22 cellular contexts compared by ENCODE assay signal in the genomic region with DNA sequence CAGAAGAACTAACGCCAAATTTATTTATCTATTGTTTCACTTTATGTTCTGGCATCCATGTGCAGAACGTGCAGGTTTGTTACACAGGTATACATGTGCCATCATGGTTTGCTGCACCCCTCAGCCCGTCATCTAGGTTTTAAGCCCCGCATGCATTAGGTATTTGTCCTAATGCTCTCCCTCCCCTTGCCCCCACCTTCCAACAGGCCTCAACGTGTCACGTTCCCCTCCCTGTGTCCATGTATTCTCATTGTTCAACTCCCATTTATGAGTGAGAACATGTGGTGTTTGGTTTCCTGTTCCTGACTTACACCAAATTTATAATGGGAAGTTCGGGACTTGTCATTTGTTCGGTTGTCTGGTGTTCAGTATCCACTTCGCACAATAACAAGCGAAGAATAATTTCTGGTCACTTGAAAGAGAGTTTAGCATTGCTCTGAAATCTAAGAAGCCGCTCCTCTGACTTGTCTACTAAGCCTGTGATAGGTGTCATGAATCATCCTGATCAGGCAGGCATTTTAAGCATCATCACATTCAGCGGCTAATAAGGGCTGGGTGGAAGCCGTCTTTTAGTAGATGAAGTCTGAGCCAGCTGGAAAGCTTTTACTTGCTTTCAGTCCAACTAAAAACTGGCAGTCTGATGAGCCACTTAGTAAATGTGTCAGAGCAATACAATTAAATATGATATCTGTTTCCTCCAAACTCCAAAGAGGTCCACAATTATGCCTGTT.
"Had no signal": no experiment of that assay in that cellular context is flagged by ENCODE, and none has a peak within 500 bp of the region (broad histone marks: within the 10 kb centered on the region; RNA-seq: fewer than 3 reads in every experiment).

No MANE protein-coding gene starts in this region.

- H3K4me1 ChIP-seq: body of pancreas, psoas muscle, stomach, upper lobe of right lung had no signal

- H3K27ac ChIP-seq: body of pancreas, ovary, psoas muscle, stomach, thoracic aorta, upper lobe of right lung had no signal

- H3K4me3 Mint-ChIP-seq: activated B cell treated with CpG ODN at 0.5 μM for 24 hours; activated CD4-positive, alpha-beta memory T cell treated with anti-CD3 and anti-CD28 coated beads, Interleukin-2, amount 10 ng/mL, durations not matched to agents 7 days and 5 days; activated CD8-positive, alpha-beta memory T cell treated with anti-CD3 and anti-CD28 coated beads, Interleukin-2, amount 10 ng/mL, durations not matched to agents 7 days and 5 days; activated naive CD8-positive, alpha-beta T cell treated with anti-CD3 and anti-CD28 coated beads for 36 hours; immature natural killer cell; naive B cell; T-helper 2 cell treated with Interferon-gamma antibody and Interleukin-4, amounts not matched to agents 5 μg/mL and 100 μg/mL, for 36 hours had no signal

- H3K27me3 Mint-ChIP-seq: activated B cell treated with CpG ODN at 0.5 μM for 24 hours; activated CD4-positive, alpha-beta memory T cell treated with anti-CD3 and anti-CD28 coated beads, Interleukin-2, amount 10 ng/mL, durations not matched to agents 7 days and 5 days; activated CD8-positive, alpha-beta memory T cell treated with anti-CD3 and anti-CD28 coated beads, Interleukin-2, amount 10 ng/mL, durations not matched to agents 7 days and 5 days; activated naive CD8-positive, alpha-beta T cell treated with anti-CD3 and anti-CD28 coated beads for 36 hours; naive B cell had no signal

- H3K27me3 ChIP-seq: body of pancreas, ovary, stomach, upper lobe of right lung had no signal

- H3K4me3 ChIP-seq: body of pancreas, ovary, psoas muscle, stomach, thoracic aorta, upper lobe of right lung had no signal

- DNase-seq: activated B cell treated with CpG ODN at 0.5 μM for 24 hours; activated CD4-positive, alpha-beta memory T cell treated with anti-CD3 and anti-CD28 coated beads, Interleukin-2, amount 10 ng/mL, durations not matched to agents 7 days and 5 days; activated CD4-positive, alpha-beta T cell treated with anti-CD3 and anti-CD28 coated beads for 48 hours; activated CD8-positive, alpha-beta memory T cell treated with anti-CD3 and anti-CD28 coated beads, Interleukin-2, amount 10 ng/mL, durations not matched to agents 7 days and 5 days; activated naive CD8-positive, alpha-beta T cell treated with anti-CD3 and anti-CD28 coated beads for 36 hours; amniotic stem cell; body of pancreas; central memory CD4-positive, alpha-beta T cell; immature natural killer cell; kidney glomerular epithelial cell; left ventricle myocardium superior; naive B cell; ovary; psoas muscle; right cardiac atrium; small intestine; stimulated activated CD4-positive, alpha-beta T cell treated with anti-CD3 and anti-CD28 coated beads, Interleukin-15, amount 100 ng/mL, for 24 hours; stimulated activated CD4-positive, alpha-beta T cell treated with anti-CD3 and anti-CD28 coated beads, Interleukin-2, amount 100 ng/mL, for 48 hours; stomach; upper lobe of right lung had no signal

- H3K27ac Mint-ChIP-seq: activated B cell treated with CpG ODN at 0.5 μM for 24 hours; activated CD4-positive, alpha-beta memory T cell treated with anti-CD3 and anti-CD28 coated beads, Interleukin-2, amount 10 ng/mL, durations not matched to agents 7 days and 5 days; activated CD8-positive, alpha-beta memory T cell treated with anti-CD3 and anti-CD28 coated beads, Interleukin-2, amount 10 ng/mL, durations not matched to agents 7 days and 5 days; activated naive CD8-positive, alpha-beta T cell treated with anti-CD3 and anti-CD28 coated beads for 36 hours; immature natural killer cell; T-helper 2 cell treated with Interferon-gamma antibody and Interleukin-4, amounts not matched to agents 5 μg/mL and 100 μg/mL, for 36 hours had no signal

- ATAC-seq: activated CD8-positive, alpha-beta memory T cell treated with anti-CD3 and anti-CD28 coated beads, Interleukin-2, amount 10 ng/mL, durations not matched to agents 7 days and 5 days; body of pancreas; left ventricle myocardium superior; psoas muscle; right cardiac atrium; upper lobe of right lung had no signal

- H3K36me3 ChIP-seq: ovary, stomach, thoracic aorta, upper lobe of right lung had no signal

- H3K9me3 Mint-ChIP-seq: activated CD4-positive, alpha-beta memory T cell treated with anti-CD3 and anti-CD28 coated beads, Interleukin-2, amount 10 ng/mL, durations not matched to agents 7 days and 5 days; naive B cell had no signal

- H3K36me3 Mint-ChIP-seq: activated CD8-positive, alpha-beta memory T cell treated with anti-CD3 and anti-CD28 coated beads, Interleukin-2, amount 10 ng/mL, durations not matched to agents 7 days and 5 days; activated naive CD8-positive, alpha-beta T cell treated with anti-CD3 and anti-CD28 coated beads for 36 hours; naive B cell had no signal

- H3K4me1 Mint-ChIP-seq: activated B cell treated with CpG ODN at 0.5 μM for 24 hours; activated CD4-positive, alpha-beta memory T cell treated with anti-CD3 and anti-CD28 coated beads, Interleukin-2, amount 10 ng/mL, durations not matched to agents 7 days and 5 days; activated CD8-positive, alpha-beta memory T cell treated with anti-CD3 and anti-CD28 coated beads, Interleukin-2, amount 10 ng/mL, durations not matched to agents 7 days and 5 days; activated naive CD8-positive, alpha-beta T cell treated with anti-CD3 and anti-CD28 coated beads for 36 hours; immature natural killer cell; naive B cell had no signal

- H3K9me3 ChIP-seq: body of pancreas, ovary, psoas muscle, stomach, thoracic aorta, upper lobe of right lung had no signal
